Comparison of ENCODE assay signal across 24 cellular contexts in genomic region chr9:24090566-24090965, GRCh38.
DNase-seq lines count a peak whose midpoint lies in the region; FAIRE-seq and TF ChIP-seq lines count a peak whose summit lies in the region.
"Had no signal": no experiment of that assay in that cellular context is flagged by ENCODE, and none has a peak within 500 bp of the region (broad histone marks: within the 10 kb centered on the region; RNA-seq: fewer than 3 reads in every experiment).

No MANE protein-coding gene starts in this region.

- CTCF ChIA-PET in mammary epithelial cell (lab: Charles Lee; ENCODE audit: low non-redundant PET), result no interaction called here

- H4K20me1 ChIP-seq in mammary epithelial cell (ENCODE audit: insufficient read depth, low read length), result no peaks in the 10 kb centered on the region

- DNase-seq in T47D (ENCODE audit: low read depth in 1 of 2, low spot score in 1 of 2) (peak; percentile 2 to 58), mammary epithelial cell (no peak), NCI-H69 (lab: John Stamatoyannopoulos, UW) (peak; percentile 59), chondrocyte (ENCODE audit: low spot score) (no peak), GM12892 (ENCODE audit: insufficient read length) (no peak), NCI-H774 (lab: John Stamatoyannopoulos, UW) (no peak)
- no peak for DNase-seq in stimulated activated CD4-positive, alpha-beta T cell treated with anti-CD3 and anti-CD28 coated beads, Interleukin-2, amount 100 ng/mL, for 24 hours
- DNase-seq: activated CD4-positive, alpha-beta T cell treated with anti-CD3 and anti-CD28 coated beads, Interleukin-2, amount 50 U/mL, for 48 hours; activated naive CD4-positive, alpha-beta T cell treated with anti-CD3 and anti-CD28 coated beads for 36 hours; cerebellar nuclear complex; DND-41; dorsolateral prefrontal cortex; HFFc6; hypothalamus; immature natural killer cell; NCI-H187; NCI-H2227 treated with DMSO at 0.1 percent for 48 hours; SJCRH30; stimulated activated CD8-positive, alpha-beta memory T cell treated with anti-CD3 and anti-CD28 coated beads, Interleukin-4, amount 100 ng/mL, for 48 hours; tibial artery had no signal

- no peak overlapping the region for H3K27ac ChIP-seq in mammary epithelial cell (ENCODE audit: insufficient read depth, low read depth, low read length)
- H3K27ac ChIP-seq: dorsolateral prefrontal cortex, SJCRH30, tibial artery had no signal

- in situ Hi-C loops in T47D (cut with HindIII; ENCODE audit: low pct_unique_long_range_greater_than_20kb, low sequenced_read_pairs) (no loop called here), mammary epithelial cell (cut with MboI; ENCODE audit: low sequenced_read_pairs in 2 of 2) (no loop called here)

- no peak for FAIRE-seq in GM12892 (lab: Jason Lieb, UNC)
- FAIRE-seq: endothelial cell of umbilical vein, RCC 7860, TTC549 had no signal

- no peak overlapping the region for H3K4me3 Mint-ChIP-seq in chondrocyte (ENCODE audit: unreplicated experiment)
- H3K4me3 Mint-ChIP-seq: activated naive CD4-positive, alpha-beta T cell treated with anti-CD3 and anti-CD28 coated beads for 36 hours; brain; HFFc6; immature natural killer cell had no signal

- no peaks in the 10 kb centered on the region for H3K4me1 ChIP-seq in mammary epithelial cell (ENCODE audit: insufficient read depth, low read length)
- H3K4me1 ChIP-seq: SJCRH30, tibial artery had no signal

- BruUV-seq in mammary epithelial cell (replicated peaks; lab: Mats Ljungman, UMichigan), result no TSS peak

- no peak overlapping the region for H2AFZ ChIP-seq in mammary epithelial cell (ENCODE audit: low read depth, low read length)

- intact Hi-C loops in mammary epithelial cell (cut with micrococcal nuclease), result no loop called here

- H3K4me1 Mint-ChIP-seq in chondrocyte (ENCODE audit: low read depth), result no peaks in the 10 kb centered on the region
- H3K4me1 Mint-ChIP-seq: brain, immature natural killer cell had no signal

- no peaks in the 10 kb centered on the region for H3K27me3 Mint-ChIP-seq in chondrocyte (ENCODE audit: low read depth)

- no peak for TF ChIP-seq CTCF in mammary epithelial cell (conservative IDR thresholded peaks at IDR 0.05 in 1 of 2, IDR thresholded peaks at IDR 0.05 in 1 of 2; ENCODE audit: extremely low read depth in 1 of 2, insufficient read depth in 1 of 2, low read depth in 1 of 2, low read length in 2 of 2)
- peak; percentile 17 for TF ChIP-seq CTCF in chondrocyte (IDR thresholded peaks at IDR 0.05)

- no peak overlapping the region for H3K9ac ChIP-seq in mammary epithelial cell (ENCODE audit: insufficient read depth, low read length)

- no peaks in the 10 kb centered on the region for H3K36me3 Mint-ChIP-seq in chondrocyte (ENCODE audit: low read depth)
- H3K36me3 Mint-ChIP-seq: brain had no signal

- no peaks in the 10 kb centered on the region for H3K27me3 ChIP-seq in mammary epithelial cell (ENCODE audit: insufficient read depth, low read length)
- H3K27me3 ChIP-seq: dorsolateral prefrontal cortex, SJCRH30, tibial artery had no signal

- no peak for TF ChIP-seq POLR2A in GM12892 (IDR thresholded peaks at IDR 0.05; ENCODE audit: low read depth, low read length)

- 70% methylated on average over 6 of the region's 6 CpGs for WGBS in mammary epithelial cell (ENCODE audit: low coverage, missing lambda C conversion rate)

- peaks cover 15% of the 10 kb centered on the region for H3K9me3 Mint-ChIP-seq in chondrocyte (ENCODE audit: low read depth)

- H3K4me3 ChIP-seq in mammary epithelial cell (replicated peaks in 1 of 3; ENCODE audit: insufficient read depth in 1 of 3, low read depth in 2 of 3, low read length in 3 of 3), result no peak overlapping the region
- H3K4me3 ChIP-seq: dorsolateral prefrontal cortex, SJCRH30, tibial artery had no signal

- no peak overlapping the region for H3K27ac Mint-ChIP-seq in chondrocyte (ENCODE audit: unreplicated experiment)
- H3K27ac Mint-ChIP-seq: activated naive CD4-positive, alpha-beta T cell treated with anti-CD3 and anti-CD28 coated beads for 36 hours; brain; HFFc6; immature natural killer cell had no signal

- H3K36me3 ChIP-seq in mammary epithelial cell (ENCODE audit: insufficient read depth, low read length), result no peaks in the 10 kb centered on the region
- H3K36me3 ChIP-seq: SJCRH30, tibial artery had no signal

- no peak overlapping the region for H3K4me2 ChIP-seq in mammary epithelial cell (ENCODE audit: insufficient read depth, low read depth, low read length)

- no peaks in the 10 kb centered on the region for H3K9me3 ChIP-seq in mammary epithelial cell (replicated peaks; ENCODE audit: insufficient read depth, low read length)
- H3K9me3 ChIP-seq: SJCRH30, tibial artery had no signal

- dilution Hi-C loops in mammary epithelial cell (cut with HindIII; ENCODE audit: low sequenced_read_pairs), result no loop called here

- no peaks in the 10 kb centered on the region for H3K79me2 ChIP-seq in mammary epithelial cell (ENCODE audit: insufficient read depth, low read length)

Comparison
In these comparisons a context has a peak if more than half of its experiments do, and no peak if none do; other contexts are left out.
1. DNase-seq: peak in T47D (2 of 2) and NCI-H69 (single experiment); none in mammary epithelial cell (single experiment), chondrocyte (single experiment), GM12892 (single experiment), stimulated activated CD4-positive, alpha-beta T cell treated with anti-CD3 and anti-CD28 coated beads, Interleukin-2, amount 100 ng/mL, for 24 hours (0 of 2) and NCI-H774 (single experiment).